Comparison of ENCODE assay signal across 8 cellular contexts in the genomic region with DNA sequence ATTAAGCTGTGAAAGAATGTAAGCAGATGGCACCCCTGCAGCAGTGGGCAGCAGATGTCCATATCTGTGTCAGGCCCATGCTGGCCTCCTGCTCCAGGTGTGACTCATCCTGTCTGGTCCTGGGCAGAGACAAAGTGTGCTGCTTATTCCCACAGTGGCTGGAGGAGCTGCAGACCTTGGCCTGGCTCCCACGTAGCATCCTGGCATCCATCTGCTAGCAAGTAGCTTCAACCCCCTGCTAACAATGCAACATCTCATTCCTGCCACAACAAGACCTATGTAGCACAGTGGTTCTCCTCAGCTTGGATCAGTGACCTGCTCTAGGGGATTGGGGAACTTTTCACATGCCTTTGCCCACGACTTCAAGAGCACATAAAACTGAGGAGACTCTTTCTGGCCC.
A peak's percentile ranks its signal among the peaks of the same experiment; 100 is the strongest.
DNase-seq lines count a peak whose midpoint lies in the region; ATAC-seq, FAIRE-seq and TF ChIP-seq lines count a peak whose summit lies in the region.

No MANE protein-coding gene starts in this region.

- no peaks in the 10 kb centered on the region for H3K36me3 ChIP-seq in brain microvascular endothelial cell (replicated peaks)

- peak; percentile 47 to 80 for DNase-seq in A549 (ENCODE audit: low read depth in 1 of 2, low spot score in 1 of 2)
- peak; percentile 20 for DNase-seq in HS-5 (ENCODE audit: low read depth)
- peak; percentile 34 for DNase-seq in brain microvascular endothelial cell
- DNase-seq in islet precursor cell = peak; percentile 79
- DNase-seq in dedifferentiated amniotic fluid mesenchymal stem cell (ENCODE audit: extremely low spot score) = no peak
- DNase-seq in NCI-H1105 (lab: John Stamatoyannopoulos, UW) = no peak

- H3K4me1 ChIP-seq in A549 = peaks cover 48% of the 10 kb centered on the region

- POLR2A ChIA-PET in A549 (lab: Yijun Ruan, JAX) = no interaction called here

- FAIRE-seq in A549 (lab: Jason Lieb, UNC) = no peak

- no peak for TF ChIP-seq POLR2A in A549 (IDR thresholded peaks at IDR 0.05; ENCODE audit: low read length)

- ATAC-seq in A549 (peak; percentile 78 to 79), GM19455 (IDR thresholded peaks at IDR 0.05; ENCODE audit: unreplicated experiment) (no peak)
- no peak for ATAC-seq in activated CD4-positive, CD25-positive, alpha-beta regulatory T cell treated with anti-CD3 and anti-CD28 coated beads, Interleukin-2, amount 50 U/mL, for 24 hours

- TF ChIP-seq EP300 in A549 (IDR thresholded peaks at IDR 0.05) = no peak

- H3K9me3 ChIP-seq in A549 = peaks cover 3% of the 10 kb centered on the region; the same call in 1 of the 3 replicates

- WGBS in A549 (ENCODE audit: missing lambda C conversion rate) = 14% methylated on average over 2 of the region's 2 CpGs

- no peak for TF ChIP-seq CTCF in A549 (IDR thresholded peaks at IDR 0.05)
- peak; percentile 29 for TF ChIP-seq CTCF in brain microvascular endothelial cell (IDR thresholded peaks at IDR 0.05; ENCODE audit: low read depth, low read length, missing control alignments)

- no peak overlapping the region for H3K4me3 ChIP-seq in A549
- no peak overlapping the region for H3K4me3 ChIP-seq in brain microvascular endothelial cell (ENCODE audit: low read depth, low read length)

- peak in 1 of 2 experiments; percentile 28; a peak in 1 of 5 replicates for TF ChIP-seq RAD21 in A549 (conservative IDR thresholded peaks at IDR 0.05 in 1 of 2, IDR thresholded peaks at IDR 0.05 in 1 of 2)

- H3K27ac ChIP-seq in A549 = peak overlapping the region; percentile 76 to 80
- no peak overlapping the region for H3K27ac ChIP-seq in brain microvascular endothelial cell

- CTCF ChIA-PET in A549 (lab: Yijun Ruan, JAX) = interaction anchor here (0.6 to 3.1 kb wide), 3 partner anchors 22 to 90 kb away, joined by 3 to 12 read pairs (median 7); no protein-coding TSS in a partner anchor

- in situ Hi-C loops in brain microvascular endothelial cell (cut with HindIII; ENCODE audit: low pct_ligation_motif_present, low sequenced_read_pairs) = no loop called here

- H3K27me3 ChIP-seq in brain microvascular endothelial cell (replicated peaks) = no peaks in the 10 kb centered on the region

- peak overlapping the region; percentile 76 for H3K4me2 ChIP-seq in A549

TF ChIP-seq in A549, 52 proteins besides CTCF, POLR2A, EP300 and RAD21:
- TF ChIP-seq RFX5 (IDR thresholded peaks at IDR 0.05) (no peak), MYC (IDR thresholded peaks at IDR 0.05; ENCODE audit: borderline replicate concordance, low read length) (no peak), SREBF2 (IDR thresholded peaks at IDR 0.05) (no peak), SMC3 (IDR thresholded peaks at IDR 0.05) (peak; percentile 22; the same call in 1 of the 3 replicates), FOSL2 (IDR thresholded peaks at IDR 0.05) (peak; percentile 24; the same call in 1 of the 2 replicates), FOSL2 (CRISPR knock-in tag; IDR thresholded peaks at IDR 0.05) (peak; percentile 77)

Comparison
In these comparisons a context has a peak if more than half of its experiments do, and no peak if none do; other contexts are left out.
1. ATAC-seq: peak in A549 (2 of 2); none in GM19455 (single experiment) and activated CD4-positive, CD25-positive, alpha-beta regulatory T cell treated with anti-CD3 and anti-CD28 coated beads, Interleukin-2, amount 50 U/mL, for 24 hours (0 of 2).
2. DNase-seq: peak in A549 (2 of 2), HS-5 (single experiment), brain microvascular endothelial cell (single experiment) and islet precursor cell (single experiment); none in dedifferentiated amniotic fluid mesenchymal stem cell (single experiment) and NCI-H1105 (single experiment).